Comparison of ENCODE assay signal across 8 cellular contexts in the genomic region with DNA sequence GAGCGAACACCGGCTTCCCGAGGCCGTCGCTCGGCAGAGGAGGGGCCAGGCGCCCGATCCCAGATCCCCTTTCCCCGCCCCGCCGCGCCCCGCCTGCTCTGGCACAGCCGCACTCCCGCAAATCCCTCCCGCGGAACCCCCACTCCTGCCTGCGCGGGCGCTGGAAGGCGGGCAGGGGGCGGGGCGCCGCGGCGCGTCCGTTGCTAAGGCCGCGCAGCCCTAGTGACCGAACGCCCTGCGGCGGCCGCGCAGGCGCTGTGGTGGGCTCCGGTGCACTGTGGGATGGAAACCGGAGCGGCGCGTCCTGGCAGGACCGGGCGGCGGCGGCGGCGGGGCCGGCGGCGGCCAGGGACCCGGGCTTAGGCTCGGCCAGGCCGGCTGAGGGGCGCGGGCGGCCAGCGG. TPM values are rescaled to one million over a fixed set of nuclear protein-coding genes. Genes with fewer than 3 reads are reported as not detected.
A peak's percentile ranks its signal among the peaks of the same experiment; 100 is the strongest.
DNase-seq lines count a peak whose midpoint lies in the region; ATAC-seq, FAIRE-seq and TF ChIP-seq lines count a peak whose summit lies in the region.

A gene with protein sequence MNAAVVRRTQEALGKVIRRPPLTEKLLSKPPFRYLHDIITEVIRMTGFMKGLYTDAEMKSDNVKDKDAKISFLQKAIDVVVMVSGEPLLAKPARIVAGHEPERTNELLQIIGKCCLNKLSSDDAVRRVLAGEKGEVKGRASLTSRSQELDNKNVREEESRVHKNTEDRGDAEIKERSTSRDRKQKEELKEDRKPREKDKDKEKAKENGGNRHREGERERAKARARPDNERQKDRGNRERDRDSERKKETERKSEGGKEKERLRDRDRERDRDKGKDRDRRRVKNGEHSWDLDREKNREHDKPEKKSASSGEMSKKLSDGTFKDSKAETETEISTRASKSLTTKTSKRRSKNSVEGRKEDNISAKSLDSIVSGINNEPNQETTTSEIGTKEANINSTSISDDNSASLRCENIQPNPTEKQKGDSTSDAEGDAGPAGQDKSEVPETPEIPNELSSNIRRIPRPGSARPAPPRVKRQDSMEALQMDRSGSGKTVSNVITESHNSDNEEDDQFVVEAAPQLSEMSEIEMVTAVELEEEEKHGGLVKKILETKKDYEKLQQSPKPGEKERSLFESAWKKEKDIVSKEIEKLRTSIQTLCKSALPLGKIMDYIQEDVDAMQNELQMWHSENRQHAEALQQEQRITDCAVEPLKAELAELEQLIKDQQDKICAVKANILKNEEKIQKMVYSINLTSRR (plus strand): TSS at position 273 of the 402 bp plus-strand sequence. CDS start 145 bp downstream, outside the sequence.

- H3K4me3 ChIP-seq in SJCRH30: peak within 1 kb of the TSS; percentile 61
- peak within 1 kb of the TSS; percentile 54 to 93 for H3K4me3 ChIP-seq in gastroesophageal sphincter
- peak within 1 kb of the TSS; percentile 63 to 67 for H3K4me3 ChIP-seq in neutrophil (ENCODE audit: low read depth in 1 of 2, low read length in 1 of 2)
- peak within 1 kb of the TSS; percentile 72 to 86 (median 76) for H3K4me3 ChIP-seq in subcutaneous abdominal adipose tissue (ENCODE audit: low read depth in 1 of 5, low read length in 5 of 5)

- TF ChIP-seq EP300 in gastroesophageal sphincter (IDR thresholded peaks at IDR 0.05): no peak

- peak; percentile 94 for DNase-seq in Daoy (ENCODE audit: low read depth)
- DNase-seq in H54 (ENCODE audit: insufficient read length, low spot score): peak; percentile 96
- peak; percentile 82 for DNase-seq in M059J (ENCODE audit: low read depth)
- peak; percentile 95 to 96 for DNase-seq in SJCRH30
- peak; percentile 63 to 79 (median 66) for DNase-seq in activated naive CD4-positive, alpha-beta T cell (lab: John Stamatoyannopoulos, UW)

- no peaks in the 10 kb centered on the region for H3K27me3 ChIP-seq in SJCRH30
- no peaks in the 10 kb centered on the region for H3K27me3 ChIP-seq in gastroesophageal sphincter
- peaks cover 61% of the 10 kb centered on the region for H3K27me3 ChIP-seq in neutrophil
- peaks cover 0 to 7% (median 0%) of the 10 kb centered on the region in 5 donors for H3K27me3 ChIP-seq in subcutaneous abdominal adipose tissue (ENCODE audit: control insufficient read depth in 5 of 5, insufficient read depth in 4 of 5, low read length in 5 of 5)

- FAIRE-seq in H54 (lab: Jason Lieb, UNC): no peak

- WGBS in gastroesophageal sphincter (ENCODE audit: low coverage in 1 of 2), 2 donors: no CpG with 5 or more reads among the region's 58 CpGs

- H3K9me3 ChIP-seq in SJCRH30 (replicated peaks) (no peaks in the 10 kb centered on the region), gastroesophageal sphincter (no peaks in the 10 kb centered on the region), neutrophil (no peaks in the 10 kb centered on the region), subcutaneous abdominal adipose tissue (ENCODE audit: control insufficient read depth in 5 of 5, low read length in 5 of 5) (no peaks in the 10 kb centered on the region)

- H3K4me1 ChIP-seq in SJCRH30 (no peaks in the 10 kb centered on the region), gastroesophageal sphincter (peaks cover 0 to 26% (median 17%) of the 10 kb centered on the region in 3 donors), neutrophil (ENCODE audit: control insufficient read depth in 1 of 2, insufficient read depth in 1 of 2, low read depth in 1 of 2, low read length in 1 of 2) (peaks cover 11 to 12% of the 10 kb centered on the region in 2 experiments), subcutaneous abdominal adipose tissue (ENCODE audit: control insufficient read depth in 5 of 5, insufficient read depth in 5 of 5, low read length in 5 of 5) (peaks cover 0 to 21% (median 20%) of the 10 kb centered on the region in 5 donors)

- H3K27ac ChIP-seq in SJCRH30 (peak within 1 kb of the TSS; percentile 54), gastroesophageal sphincter (peak within 1 kb of the TSS; percentile 8 to 85 (median 82)), neutrophil (peak within 1 kb of the TSS; percentile 10), subcutaneous abdominal adipose tissue (ENCODE audit: low read depth, low read length) (no peak within 1 kb of the TSS)

- TF ChIP-seq CTCF in gastroesophageal sphincter (IDR thresholded peaks at IDR 0.05) (no peak), neutrophil (IDR thresholded peaks at IDR 0.05) (peak; percentile 27)

- peak within 1 kb of the TSS; percentile 63 to 90 (median 82) for H3K9ac ChIP-seq in subcutaneous abdominal adipose tissue (ENCODE audit: low read length in 5 of 5)

- TF ChIP-seq POLR2A in H54 (IDR thresholded peaks at IDR 0.05; ENCODE audit: low read depth, low read length) (peak; percentile 32; the same call in 1 of the 2 replicates), gastroesophageal sphincter (IDR thresholded peaks at IDR 0.05) (peak in 1 of 2 donors; percentile 37)

- H3K36me3 ChIP-seq in SJCRH30 (no peaks in the 10 kb centered on the region), gastroesophageal sphincter (peaks cover 0 to 19% of the 10 kb centered on the region in 2 donors), neutrophil (no peaks in the 10 kb centered on the region), subcutaneous abdominal adipose tissue (ENCODE audit: control insufficient read depth in 5 of 5, insufficient read depth in 5 of 5, low read length in 5 of 5) (peaks cover 0 to 12% (median 0%) of the 10 kb centered on the region in 5 donors)

- peak; percentile 98 for ATAC-seq in gastroesophageal sphincter

RNA-seq across cellular contexts. Expression of the gene that starts here (rescaled TPM):
- 4.1 and 7.0 TPM in 2 replicates for total RNA-seq in Daoy (2014; rRNA removed; shearing (Covaris generic))
- 3.2 and 12.7 TPM in 2 replicates for total RNA-seq in M059J (2014; rRNA removed; shearing (Covaris generic))
- 10.6 and 11.3 TPM in 2 replicates for total RNA-seq in SJCRH30 (2014; rRNA removed; shearing (Covaris generic))
- 10 to 100 TPM; 19.6 to 28.4 (median 21.7) TPM for total RNA-seq in gastroesophageal sphincter
